In genomic region chr6:138970856-138971425, GRCh38 we compare ENCODE assay signal across 8 cellular contexts. TPM values are rescaled to one million over a fixed set of nuclear protein-coding genes. Genes with fewer than 3 reads are reported as not detected.
DNase-seq lines count a peak whose midpoint lies in the region; ATAC-seq and TF ChIP-seq lines count a peak whose summit lies in the region.

No MANE protein-coding gene starts in this region.

- H3K4me1 ChIP-seq in neural progenitor cell = peaks cover 86% of the 10 kb centered on the region

- no peaks in the 10 kb centered on the region for H3K9me3 Mint-ChIP-seq in neural progenitor cell

- H4K20me1 ChIP-seq in neural progenitor cell (ENCODE audit: low read depth) = peaks cover 99% of the 10 kb centered on the region

- TF ChIP-seq CTCF in coronary artery (IDR thresholded peaks at IDR 0.05) (no peak), neural progenitor cell (IDR thresholded peaks at IDR 0.05) (no peak)

- H2AFZ ChIP-seq in neural progenitor cell (replicated peaks) = no peak overlapping the region

- no peaks in the 10 kb centered on the region for H3K27me3 Mint-ChIP-seq in neural progenitor cell (ENCODE audit: insufficient read depth, low read depth)

- no peak for ATAC-seq in GM19455 (IDR thresholded peaks at IDR 0.05; ENCODE audit: unreplicated experiment)
- ATAC-seq in HG03571 (IDR thresholded peaks at IDR 0.05; ENCODE audit: unreplicated experiment) = no peak

- H3K9ac ChIP-seq in neural progenitor cell = no peak overlapping the region

- peak overlapping the region; percentile 60 for H3K4me2 ChIP-seq in neural progenitor cell

- peaks cover 100% of the 10 kb centered on the region for H3K79me2 ChIP-seq in neural progenitor cell (ENCODE audit: low read depth)

- H3F3A ChIP-seq in neural progenitor cell (ENCODE audit: low read depth) = peaks cover 24% of the 10 kb centered on the region

- H3K9me3 ChIP-seq in neural progenitor cell (ENCODE audit: low read depth) = no peaks in the 10 kb centered on the region

- peaks cover 39% of the 10 kb centered on the region for H3K4me1 Mint-ChIP-seq in neural progenitor cell

- H3K4me3 ChIP-seq in coronary artery = no peak overlapping the region
- H3K4me3 ChIP-seq in neural progenitor cell = no peak overlapping the region

- no peak overlapping the region for H3K4me3 Mint-ChIP-seq in neural progenitor cell

- DNase-seq in ELR (ENCODE audit: low read depth) (peak; percentile 97), HS-5 (ENCODE audit: low read depth) (peak; percentile 91), coronary artery (ENCODE audit: low spot score) (no peak), neural progenitor cell (ENCODE audit: low spot score) (no peak), DMS53 treated with DMSO at 0.1 percent for 48 hours (lab: John Stamatoyannopoulos, UW; ENCODE audit: unreplicated experiment) (no peak), NCI-H524 (lab: John Stamatoyannopoulos, UW) (no peak)

- peak overlapping the region; percentile 64 for H3K27ac Mint-ChIP-seq in neural progenitor cell

- H3K27me3 ChIP-seq in neural progenitor cell = no peaks in the 10 kb centered on the region

- H3K27ac ChIP-seq in coronary artery (peak overlapping the region; percentile 20 to 66), neural progenitor cell (peak overlapping the region; percentile 56)

- peaks cover 2% of the 10 kb centered on the region for H3K36me3 Mint-ChIP-seq in neural progenitor cell

- H3K36me3 ChIP-seq in neural progenitor cell = no peaks in the 10 kb centered on the region

RNA-seq across cellular contexts. Expression of gene REPS1, which starts 17.1 kb away (rescaled TPM):
- 86.1 and 97.5 TPM in 2 replicates for total RNA-seq in neural progenitor cell (ENCODE audit: low replicate concordance)

RNA-seq across cellular contexts. Expression of gene ABRACL, which starts 57.6 kb away (rescaled TPM):
- 134 and 242 TPM in 2 replicates for total RNA-seq in neural progenitor cell (ENCODE audit: low replicate concordance)

Comparison
In these comparisons a context has a peak if more than half of its experiments do, and no peak if none do; other contexts are left out.
1. DNase-seq: peak in ELR (single experiment) and HS-5 (single experiment); none in coronary artery (single experiment), neural progenitor cell (single experiment), DMS53 treated with DMSO at 0.1 percent for 48 hours (single experiment) and NCI-H524 (0 of 2).